ENCODE assay signal across 24 cellular contexts in genomic region chr15:69472046-69472445, GRCh38.
"Had no signal": no experiment of that assay in that cellular context is flagged by ENCODE, and none has a peak within 500 bp of the region (broad histone marks: within the 10 kb centered on the region; RNA-seq: fewer than 3 reads in every experiment).

No MANE protein-coding gene starts in this region.

- H3K27me3 ChIP-seq: ascending aorta, body of pancreas had no signal

- H3K4me3 ChIP-seq: ascending aorta, body of pancreas had no signal

- FAIRE-seq: bronchial epithelial cell, RCC 7860, TTC549 had no signal

- H3K4me2 ChIP-seq: KMS-11 had no signal

- H3K9me3 ChIP-seq: ascending aorta, body of pancreas had no signal

- H3K36me3 ChIP-seq: ascending aorta had no signal

- H3K27ac ChIP-seq: ascending aorta, body of pancreas, KMS-11 had no signal

- H3K9ac ChIP-seq: KMS-11 had no signal

- DNase-seq: activated CD4-positive, alpha-beta T cell treated with anti-CD3 and anti-CD28 coated beads for 48 hours; activated CD4-positive, alpha-beta T cell treated with anti-CD3 and anti-CD28 coated beads, Interleukin-2, amount 50 U/mL, for 48 hours; activated naive CD4-positive, alpha-beta T cell treated with Interleukin-2 at 50 U/mL for 16 hours; activated naive CD8-positive, alpha-beta T cell treated with anti-CD3 and anti-CD28 coated beads, Interleukin-2, amount 50 U/mL, for 24 hours; activated T-cell treated with anti-CD3 and anti-CD28 coated beads, Interleukin-2, amount 50 U/mL, for 24 hours; amniotic stem cell; body of pancreas; central memory CD4-positive, alpha-beta T cell; MV-4-11; NCI-H1436; NCI-H1694 treated with DMSO at 0.1 percent for 48 hours; NCI-H345; NCI-H510A; NCI-H526 treated with DMSO at 0.1 percent for 48 hours; PC-3; SHP77 treated with DMSO at 0.1 percent for 48 hours; T-helper 2 cell; T1000 had no signal

- ATAC-seq: activated naive CD4-positive, alpha-beta T cell treated with anti-CD3 and anti-CD28 coated beads, Interleukin-2, amount 50 U/mL, for 72 hours; activated naive CD8-positive, alpha-beta T cell treated with anti-CD3 and anti-CD28 coated beads, Interleukin-2, amount 50 U/mL, for 24 hours; body of pancreas; PC-3 had no signal

- H3K4me1 ChIP-seq: ascending aorta, body of pancreas had no signal
